Comparison of ENCODE assay signal across 8 cellular contexts in genomic region chr6:2764610-2765165, GRCh38. TPM values are rescaled to one million over a fixed set of nuclear protein-coding genes. Genes with fewer than 3 reads are reported as not detected.
DNase-seq lines count a peak whose midpoint lies in the region; TF ChIP-seq lines count a peak whose summit lies in the region.

No MANE protein-coding gene starts in this region.

- H3K4me1 ChIP-seq in right atrium auricular region = peaks cover 0 to 33% of the 10 kb centered on the region in 2 donors

- H3K9me3 ChIP-seq in MG63 (no peaks in the 10 kb centered on the region), right atrium auricular region (no peaks in the 10 kb centered on the region)

- TF ChIP-seq CTCF in GM10266 (IDR thresholded peaks at IDR 0.05; ENCODE audit: control insufficient read depth, insufficient read depth, low read depth, missing control alignments) (no peak), right atrium auricular region (IDR thresholded peaks at IDR 0.05) (no peak)

- H3K36me3 ChIP-seq in H7 (replicated peaks; ENCODE audit: control insufficient read depth, insufficient read depth, low read length) (peaks cover 2% of the 10 kb centered on the region), MG63 (peaks cover 11% of the 10 kb centered on the region; the same call in 1 of the 2 replicates), right atrium auricular region (no peaks in the 10 kb centered on the region)

- H3K27me3 ChIP-seq in H7 (ENCODE audit: control insufficient read depth, insufficient read depth, low read length) (peaks cover 1% of the 10 kb centered on the region; the same call in 1 of the 2 replicates), MG63 (no peaks in the 10 kb centered on the region), right atrium auricular region (no peaks in the 10 kb centered on the region)

- in situ Hi-C loops in KBM-7 (cut with MboI; ENCODE audit: low pct_unique_long_range_greater_than_20kb, low sequenced_read_pairs) = no loop called here

- DNase-seq in GM10266 (ENCODE audit: extremely low spot score) = peak; percentile 79
- peak; percentile 69 for DNase-seq in H7
- DNase-seq in MG63 = peak; percentile 22
- peak; percentile 99 for DNase-seq in SKM-1 treated with dmso at 0.1 percent for 144 hours (lab: John Stamatoyannopoulos, UW; ENCODE audit: unreplicated experiment)
- DNase-seq in amniotic epithelial cell (ENCODE audit: low read depth) = peak; percentile 67
- no peak for DNase-seq in right atrium auricular region (ENCODE audit: low spot score)
- DNase-seq in putamen (ENCODE audit: low spot score) = peak; percentile 75
- no peak for DNase-seq in KBM-7

- H3K27ac ChIP-seq in right atrium auricular region = peak overlapping the region; percentile 88 to 91

- H3K4me3 ChIP-seq in H7 (ENCODE audit: insufficient read depth, low read depth, low read length) = peak overlapping the region; percentile 63
- peak overlapping the region; percentile 42 for H3K4me3 ChIP-seq in MG63
- peak overlapping the region; percentile 49 to 86 for H3K4me3 ChIP-seq in right atrium auricular region

RNA-seq across cellular contexts. Expression of gene WRNIP1, which starts 0.5 kb away (rescaled TPM):
- 50.5 and 56.1 TPM in 2 replicates for total RNA-seq in H7 (2014; rRNA removed; shearing (Covaris generic))
- total RNA-seq in MG63 (2014; rRNA removed; shearing (Covaris generic); ENCODE audit: low replicate concordance) = 41.7 and 53.3 TPM in 2 replicates
- total RNA-seq in right atrium auricular region = 10 to 100 TPM; 51.9 to 53.5 TPM

RNA-seq across cellular contexts. Expression of gene MYLK4, which starts 14.0 kb away (rescaled TPM):
- 0.03 and 0.07 TPM in 2 replicates for total RNA-seq in H7 (2014; rRNA removed; shearing (Covaris generic))
- total RNA-seq in MG63 (2014; rRNA removed; shearing (Covaris generic); ENCODE audit: low replicate concordance) = not detected in 2 replicates
- total RNA-seq in right atrium auricular region = 1 to 10 TPM; 1.0 to 3.6 TPM

Comparison
In these comparisons a context has a peak if more than half of its experiments do, and no peak if none do; other contexts are left out.
1. DNase-seq: peak in GM10266 (single experiment), H7 (single experiment), MG63 (single experiment), SKM-1 treated with dmso at 0.1 percent for 144 hours (single experiment), amniotic epithelial cell (single experiment) and putamen (single experiment); none in right atrium auricular region (single experiment) and KBM-7 (single experiment).
2. Peak in every context shown above with its lines, with median percentiles within 50 percentile points of each other: H3K4me3 ChIP-seq.